35 cellular contexts compared by ENCODE assay signal in the genomic region with DNA sequence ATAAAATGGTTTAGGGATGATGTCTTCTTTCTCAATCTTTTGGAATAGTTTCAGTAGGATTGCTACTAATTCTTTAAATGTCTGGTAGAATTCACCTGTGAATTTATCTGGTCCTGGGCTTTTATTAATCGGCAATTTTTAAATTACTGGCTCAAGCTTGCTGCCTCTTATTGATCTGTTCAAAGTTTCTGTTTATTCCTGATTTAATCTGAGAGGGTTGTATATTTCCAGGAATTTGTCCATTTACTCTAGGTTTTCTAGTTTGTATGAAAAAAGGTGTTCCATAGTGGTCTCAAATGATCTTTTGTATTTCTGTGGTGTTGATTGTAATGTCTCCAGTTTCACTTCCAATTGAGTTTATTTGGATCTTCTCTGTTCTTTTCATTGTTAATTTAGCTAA.
"Had no signal": no experiment of that assay in that cellular context is flagged by ENCODE, and none has a peak within 500 bp of the region (broad histone marks: within the 10 kb centered on the region; RNA-seq: fewer than 3 reads in every experiment).

No MANE protein-coding gene starts in this region.

- H3K9me3 ChIP-seq: adrenal gland had no signal

- H3K27me3 ChIP-seq: adrenal gland, body of pancreas, brain microvascular endothelial cell, breast epithelium had no signal

- H3K36me3 ChIP-seq: adrenal gland, brain microvascular endothelial cell, breast epithelium had no signal

- H3K27ac Mint-ChIP-seq: activated B cell treated with CpG ODN at 0.5 μM for 24 hours; activated CD4-positive, alpha-beta memory T cell treated with anti-CD3 and anti-CD28 coated beads for 36 hours; activated CD4-positive, alpha-beta T cell treated with anti-CD3 and anti-CD28 coated beads, Interleukin-2, amount 10 ng/mL, durations not matched to agents 24 days and 14 days; activated CD8-positive, alpha-beta T cell treated with anti-CD3 and anti-CD28 coated beads for 36 hours; activated naive CD4-positive, alpha-beta T cell treated with anti-CD3 and anti-CD28 coated beads for 36 hours; activated naive CD4-positive, alpha-beta T cell treated with anti-CD3 and anti-CD28 coated beads, Interleukin-2, amount 50 U/mL, for 72 hours; activated naive CD8-positive, alpha-beta T cell treated with anti-CD3 and anti-CD28 coated beads for 36 hours; activated T-cell treated with anti-CD3 and anti-CD28 coated beads, Interleukin-2, amount 50 U/mL, for 72 hours; activated T-helper 1 cell treated with anti-CD3 and anti-CD28 coated beads, Interleukin-12 subunit alpha, Interleukin-12 subunit beta, Interleukin-2, Interleukin-4 antibody, amounts not matched to agents 30 ng/mL and 10 ng/mL and 1 ng/mL, durations not matched to agents 14 hours and 24 hours and 36 hours; activated T-helper 17 cell treated with anti-CD3 and anti-CD28 coated beads, Interleukin-2, amount 50 U/mL, for 72 hours; T-helper 1 cell treated with Interleukin-12 subunit alpha and Interleukin-12 subunit beta and Interleukin-4 antibody, amounts not matched to agents 30 μg/mL and 1 μg/mL, for 36 hours; T-helper 2 cell treated with Interferon-gamma antibody and Interleukin-4, amounts not matched to agents 5 μg/mL and 100 μg/mL, for 36 hours had no signal

- H3K27me3 Mint-ChIP-seq: activated CD4-positive, alpha-beta memory T cell treated with anti-CD3 and anti-CD28 coated beads for 36 hours; activated CD4-positive, alpha-beta T cell treated with anti-CD3 and anti-CD28 coated beads, Interleukin-2, amount 10 ng/mL, durations not matched to agents 24 days and 14 days; activated CD8-positive, alpha-beta T cell treated with anti-CD3 and anti-CD28 coated beads for 36 hours had no signal

- H3K27ac ChIP-seq: adrenal gland, body of pancreas, breast epithelium, VCaP had no signal

- H3K9me3 Mint-ChIP-seq: activated CD4-positive, alpha-beta T cell treated with anti-CD3 and anti-CD28 coated beads, Interleukin-2, amount 10 ng/mL, durations not matched to agents 24 days and 14 days had no signal

- H3K4me3 ChIP-seq: adrenal gland, body of pancreas, breast epithelium had no signal

- H3K4me1 ChIP-seq: adrenal gland, body of pancreas, breast epithelium had no signal

- H3K4me3 Mint-ChIP-seq: activated B cell treated with CpG ODN at 0.5 μM for 24 hours; activated CD4-positive, alpha-beta memory T cell treated with anti-CD3 and anti-CD28 coated beads for 36 hours; activated CD4-positive, alpha-beta T cell treated with anti-CD3 and anti-CD28 coated beads, Interleukin-2, amount 10 ng/mL, durations not matched to agents 24 days and 14 days; activated CD8-positive, alpha-beta T cell treated with anti-CD3 and anti-CD28 coated beads for 36 hours; activated naive CD4-positive, alpha-beta T cell treated with anti-CD3 and anti-CD28 coated beads for 36 hours; activated naive CD8-positive, alpha-beta T cell treated with anti-CD3 and anti-CD28 coated beads for 36 hours; activated T-cell treated with anti-CD3 and anti-CD28 coated beads, Interleukin-2, amount 50 U/mL, for 4 hours; activated T-cell treated with anti-CD3 and anti-CD28 coated beads, Interleukin-2, amount 50 U/mL, for 72 hours; activated T-helper 1 cell treated with anti-CD3 and anti-CD28 coated beads, Interleukin-12 subunit alpha, Interleukin-12 subunit beta, Interleukin-2, Interleukin-4 antibody, amounts not matched to agents 30 ng/mL and 10 ng/mL and 1 ng/mL, durations not matched to agents 14 hours and 24 hours and 36 hours; activated T-helper 17 cell treated with anti-CD3 and anti-CD28 coated beads, Interleukin-2, amount 50 U/mL, for 72 hours; T-helper 1 cell treated with Interleukin-12 subunit alpha and Interleukin-12 subunit beta and Interleukin-4 antibody, amounts not matched to agents 30 μg/mL and 1 μg/mL, for 36 hours; T-helper 2 cell treated with Interferon-gamma antibody and Interleukin-4, amounts not matched to agents 5 μg/mL and 100 μg/mL, for 36 hours had no signal

- H3K36me3 Mint-ChIP-seq: activated CD4-positive, alpha-beta memory T cell treated with anti-CD3 and anti-CD28 coated beads for 36 hours; activated naive CD8-positive, alpha-beta T cell treated with anti-CD3 and anti-CD28 coated beads for 36 hours had no signal

- H3K4me1 Mint-ChIP-seq: activated B cell treated with CpG ODN at 0.5 μM for 24 hours; activated CD4-positive, alpha-beta T cell treated with anti-CD3 and anti-CD28 coated beads, Interleukin-2, amount 10 ng/mL, durations not matched to agents 24 days and 14 days; activated naive CD8-positive, alpha-beta T cell treated with anti-CD3 and anti-CD28 coated beads for 36 hours; activated T-helper 17 cell treated with anti-CD3 and anti-CD28 coated beads, Interleukin-2, amount 50 U/mL, for 72 hours had no signal

- DNase-seq: activated B cell treated with CpG ODN at 0.5 μM for 24 hours; activated CD4-positive, alpha-beta memory T cell treated with anti-CD3 and anti-CD28 coated beads for 36 hours; activated CD4-positive, alpha-beta T cell treated with anti-CD3 and anti-CD28 coated beads for 4 hours; activated CD4-positive, alpha-beta T cell treated with anti-CD3 and anti-CD28 coated beads, Interleukin-2, amount 10 ng/mL, durations not matched to agents 24 days and 14 days; activated CD4-positive, alpha-beta T cell treated with anti-CD3 and anti-CD28 coated beads, Interleukin-2, amount 50 U/mL, for 1 hour; activated CD4-positive, alpha-beta T cell treated with anti-CD3 and anti-CD28 coated beads, Interleukin-2, amount 50 U/mL, for 4 hours; activated CD4-positive, CD25-positive, alpha-beta regulatory T cell treated with anti-CD3 and anti-CD28 coated beads, Interleukin-2, amount 50 U/mL, for 72 hours; activated CD8-positive, alpha-beta memory T cell treated with anti-CD3 and anti-CD28 coated beads, Interleukin-2, amount 50 U/mL, for 4 hours; activated CD8-positive, alpha-beta T cell treated with anti-CD3 and anti-CD28 coated beads for 36 hours; activated effector memory CD4-positive, alpha-beta T cell treated with anti-CD3 and anti-CD28 coated beads, Interleukin-2, amount 50 U/mL, for 16 hours; activated gamma-delta T cell treated with Interleukin-2 at 50 U/mL for 16 hours; activated naive CD4-positive, alpha-beta T cell; activated naive CD4-positive, alpha-beta T cell treated with anti-CD3 and anti-CD28 coated beads for 36 hours; activated naive CD4-positive, alpha-beta T cell treated with anti-CD3 and anti-CD28 coated beads, Interleukin-2, amount 50 U/mL, for 16 hours; activated naive CD8-positive, alpha-beta T cell treated with anti-CD3 and anti-CD28 coated beads for 36 hours; activated T-cell treated with anti-CD3 and anti-CD28 coated beads for 4 hours; activated T-cell treated with anti-CD3 and anti-CD28 coated beads, Interleukin-2, amount 50 U/mL, for 1 hour; activated T-cell treated with anti-CD3 and anti-CD28 coated beads, Interleukin-2, amount 50 U/mL, for 4 hours; activated T-cell treated with anti-CD3 and anti-CD28 coated beads, Interleukin-2, amount 50 U/mL, for 72 hours; adrenal gland; amniotic stem cell; aorta; body of pancreas; central memory CD4-positive, alpha-beta T cell; T-helper 1 cell; T-helper 2 cell; T-helper 9 cell had no signal

- ATAC-seq: activated CD8-positive, alpha-beta T cell treated with anti-CD3 and anti-CD28 coated beads for 36 hours; activated naive CD4-positive, alpha-beta T cell treated with anti-CD3 and anti-CD28 coated beads, Interleukin-2, amount 50 U/mL, for 72 hours; activated T-cell treated with anti-CD3 and anti-CD28 coated beads, Interleukin-2, amount 50 U/mL, for 4 hours; activated T-cell treated with anti-CD3 and anti-CD28 coated beads, Interleukin-2, amount 50 U/mL, for 72 hours; activated T-helper 17 cell treated with anti-CD3 and anti-CD28 coated beads, Interleukin-2, amount 50 U/mL, for 72 hours; body of pancreas had no signal
